In the genomic region with DNA sequence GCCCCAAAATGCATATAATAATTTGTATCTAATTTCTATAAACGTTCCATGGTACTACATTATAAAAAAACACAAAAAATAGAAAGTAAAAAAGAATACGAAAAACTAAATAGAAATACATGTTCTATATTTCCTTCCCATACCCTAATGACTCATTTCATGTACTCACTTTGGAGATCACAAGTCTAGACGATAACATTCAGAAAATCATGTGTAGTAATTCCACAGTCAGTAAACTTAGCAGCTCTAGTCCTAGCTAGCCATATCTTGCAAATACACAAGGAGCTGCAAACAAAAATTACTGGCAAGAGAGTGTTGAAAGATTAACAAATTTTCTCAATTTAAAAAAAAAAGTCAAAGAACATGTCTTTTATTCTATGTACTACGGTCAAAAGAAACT, we compare ENCODE assay signal across 14 cellular contexts. TPM values are rescaled to one million over a fixed set of nuclear protein-coding genes. Genes with fewer than 3 reads are reported as not detected.
A peak's percentile ranks its signal among the peaks of the same experiment; 100 is the strongest.
DNase-seq lines count a peak whose midpoint lies in the region; ATAC-seq and TF ChIP-seq lines count a peak whose summit lies in the region.
"Had no signal": no experiment of that assay in that cellular context is flagged by ENCODE, and none has a peak within 500 bp of the region (broad histone marks: within the 10 kb centered on the region; RNA-seq: fewer than 3 reads in every experiment).

No MANE protein-coding gene starts in this region.

- H3K36me3 ChIP-seq in stomach, result peaks cover 10 to 46% (median 41%) of the 10 kb centered on the region in 4 donors

- H3K9me3 Mint-ChIP-seq in activated naive CD4-positive, alpha-beta T cell treated with anti-CD3 and anti-CD28 coated beads, Interleukin-2, amount 50 U/mL, for 24 hours, result no peaks in the 10 kb centered on the region
- H3K9me3 Mint-ChIP-seq in activated naive CD4-positive, alpha-beta T cell treated with anti-CD3 and anti-CD28 coated beads for 36 hours, result no peaks in the 10 kb centered on the region
- H3K9me3 Mint-ChIP-seq in chondrocyte (ENCODE audit: low read depth), result no peaks in the 10 kb centered on the region
- H3K9me3 Mint-ChIP-seq: activated B cell treated with CpG ODN at 0.5 μM for 24 hours had no signal

- peak overlapping the region; percentile 43 for H3K4me3 Mint-ChIP-seq in activated naive CD4-positive, alpha-beta T cell treated with anti-CD3 and anti-CD28 coated beads, Interleukin-2, amount 50 U/mL, for 24 hours
- no peak overlapping the region for H3K4me3 Mint-ChIP-seq in activated naive CD4-positive, alpha-beta T cell treated with anti-CD3 and anti-CD28 coated beads for 36 hours
- H3K4me3 Mint-ChIP-seq in chondrocyte (ENCODE audit: unreplicated experiment), result no peak overlapping the region

- H3K4me1 Mint-ChIP-seq in activated naive CD4-positive, alpha-beta T cell treated with anti-CD3 and anti-CD28 coated beads, Interleukin-2, amount 50 U/mL, for 24 hours, result peaks cover 55% of the 10 kb centered on the region
- peaks cover 25% of the 10 kb centered on the region for H3K4me1 Mint-ChIP-seq in activated naive CD4-positive, alpha-beta T cell treated with anti-CD3 and anti-CD28 coated beads for 36 hours (ENCODE audit: low read depth)
- peaks cover 21% of the 10 kb centered on the region for H3K4me1 Mint-ChIP-seq in chondrocyte (ENCODE audit: low read depth)

- CTCF ChIA-PET in activated naive CD4-positive, alpha-beta T cell treated with anti-CD3 and anti-CD28 coated beads for 36 hours (lab: Charles Lee), result no interaction called here

- TF ChIP-seq CTCF in VCaP (conservative IDR thresholded peaks at IDR 0.05) (no peak), fibroblast of pulmonary artery (IDR thresholded peaks at IDR 0.05; ENCODE audit: low read length, missing control alignments) (no peak), stomach (IDR thresholded peaks at IDR 0.05) (no peak), chondrocyte (IDR thresholded peaks at IDR 0.05) (no peak)

- H3K36me3 Mint-ChIP-seq in activated naive CD4-positive, alpha-beta T cell treated with anti-CD3 and anti-CD28 coated beads, Interleukin-2, amount 50 U/mL, for 24 hours, result peaks cover 11% of the 10 kb centered on the region
- H3K36me3 Mint-ChIP-seq in activated naive CD4-positive, alpha-beta T cell treated with anti-CD3 and anti-CD28 coated beads for 36 hours (ENCODE audit: low read depth), result peaks cover 8% of the 10 kb centered on the region
- peaks cover 9% of the 10 kb centered on the region for H3K36me3 Mint-ChIP-seq in chondrocyte (ENCODE audit: low read depth)

- peak overlapping the region; percentile 66 for H3K27ac ChIP-seq in VCaP
- H3K27ac ChIP-seq in stomach, result peak overlapping the region in 4 of 5 donors; percentile 82 to 88 (median 86)

- WGBS in stomach, 5 donors, result 31 to 52% (median 41%) methylated on average over 4 of the region's 4 CpGs

- H3K27ac Mint-ChIP-seq in activated naive CD4-positive, alpha-beta T cell treated with anti-CD3 and anti-CD28 coated beads, Interleukin-2, amount 50 U/mL, for 24 hours, result peak overlapping the region; percentile 14
- H3K27ac Mint-ChIP-seq in activated naive CD4-positive, alpha-beta T cell treated with anti-CD3 and anti-CD28 coated beads for 36 hours, result no peak overlapping the region
- no peak overlapping the region for H3K27ac Mint-ChIP-seq in chondrocyte (ENCODE audit: unreplicated experiment)

- H3K9me3 ChIP-seq in stomach, result no peaks in the 10 kb centered on the region
- H3K9me3 ChIP-seq: pancreas had no signal

- H3K4me3 ChIP-seq in fibroblast of pulmonary artery (replicated peaks; ENCODE audit: low read depth, low read length) (peak overlapping the region; percentile 93), stomach (peak overlapping the region; percentile 60 to 68 (median 66))

- no peaks in the 10 kb centered on the region for H3K27me3 ChIP-seq in stomach
- H3K27me3 ChIP-seq: pancreas had no signal

- no peaks in the 10 kb centered on the region for H3K27me3 Mint-ChIP-seq in activated naive CD4-positive, alpha-beta T cell treated with anti-CD3 and anti-CD28 coated beads, Interleukin-2, amount 50 U/mL, for 24 hours
- H3K27me3 Mint-ChIP-seq in activated naive CD4-positive, alpha-beta T cell treated with anti-CD3 and anti-CD28 coated beads for 36 hours (ENCODE audit: low read depth), result no peaks in the 10 kb centered on the region
- H3K27me3 Mint-ChIP-seq in chondrocyte (ENCODE audit: low read depth), result peaks cover 3% of the 10 kb centered on the region
- H3K27me3 Mint-ChIP-seq: activated B cell treated with CpG ODN at 0.5 μM for 24 hours had no signal

- TF ChIP-seq POLR2A in stomach (IDR thresholded peaks at IDR 0.05), result no peak

- no peak for ATAC-seq in GM21529 (IDR thresholded peaks at IDR 0.05; ENCODE audit: unreplicated experiment)
- ATAC-seq: Panc1 had no signal

- H3K4me1 ChIP-seq in stomach, result peaks cover 0 to 61% (median 29%) of the 10 kb centered on the region in 4 donors

- DNase-seq in activated naive CD4-positive, alpha-beta T cell treated with anti-CD3 and anti-CD28 coated beads for 36 hours, result no peak
- peak; percentile 9 for DNase-seq in fibroblast of pulmonary artery (ENCODE audit: low read depth)
- DNase-seq in stomach, result no peak
- DNase-seq in chondrocyte (ENCODE audit: low spot score), result no peak
- no peak for DNase-seq in DMS 273 (lab: John Stamatoyannopoulos, UW; ENCODE audit: unreplicated experiment)
- DNase-seq: activated B cell treated with CpG ODN at 0.5 μM for 24 hours; activated naive CD4-positive, alpha-beta T cell; kidney glomerular epithelial cell; NCI-H2029 treated with DMSO at 0.1 percent for 48 hours; pancreas had no signal

- intact Hi-C loops in activated naive CD4-positive, alpha-beta T cell treated with anti-CD3 and anti-CD28 coated beads for 36 hours (cut with micrococcal nuclease), result loop anchor here (5.0 kb wide), 2 partner anchors 72 to 333 kb away; a partner anchor contains a TSS
- intact Hi-C loops in stomach (cut with DNase I; ENCODE audit: low total_unique reads), result no loop called here

- TF ChIP-seq EP300 in stomach (IDR thresholded peaks at IDR 0.05), result no peak

RNA-seq across cellular contexts. Expression of a gene that starts 1.4 kb away (rescaled TPM):
- 10 to 100 TPM; 17.1 to 18.2 TPM for total RNA-seq in activated naive CD4-positive, alpha-beta T cell treated with anti-CD3 and anti-CD28 coated beads for 36 hours
- total RNA-seq in stomach, result 10 to 100 TPM; 13.4 to 33.4 (median 16.8) TPM
- polyA plus RNA-seq in stomach, result 10 to 100 TPM; 13.2 to 30.9 (median 18.6) TPM
- 17.1 to 23.2 TPM (median 17.7 TPM) in 3 replicates for total RNA-seq in chondrocyte

RNA-seq across cellular contexts. Expression of a gene that starts 25.1 kb away (rescaled TPM):
- not detected for total RNA-seq in activated naive CD4-positive, alpha-beta T cell treated with anti-CD3 and anti-CD28 coated beads for 36 hours
- 10 to 100 TPM in 1 of 5 donors, under 1 TPM in 1, not detected in 3; 0.55 to 37.1 TPM for total RNA-seq in stomach
- polyA plus RNA-seq in stomach, result under 1 TPM in 1 of 3 donors, not detected in 2; 0.13 TPM
- total RNA-seq in chondrocyte, result not detected in 3 replicates
